8 cellular contexts compared by ENCODE assay signal in the genomic region with DNA sequence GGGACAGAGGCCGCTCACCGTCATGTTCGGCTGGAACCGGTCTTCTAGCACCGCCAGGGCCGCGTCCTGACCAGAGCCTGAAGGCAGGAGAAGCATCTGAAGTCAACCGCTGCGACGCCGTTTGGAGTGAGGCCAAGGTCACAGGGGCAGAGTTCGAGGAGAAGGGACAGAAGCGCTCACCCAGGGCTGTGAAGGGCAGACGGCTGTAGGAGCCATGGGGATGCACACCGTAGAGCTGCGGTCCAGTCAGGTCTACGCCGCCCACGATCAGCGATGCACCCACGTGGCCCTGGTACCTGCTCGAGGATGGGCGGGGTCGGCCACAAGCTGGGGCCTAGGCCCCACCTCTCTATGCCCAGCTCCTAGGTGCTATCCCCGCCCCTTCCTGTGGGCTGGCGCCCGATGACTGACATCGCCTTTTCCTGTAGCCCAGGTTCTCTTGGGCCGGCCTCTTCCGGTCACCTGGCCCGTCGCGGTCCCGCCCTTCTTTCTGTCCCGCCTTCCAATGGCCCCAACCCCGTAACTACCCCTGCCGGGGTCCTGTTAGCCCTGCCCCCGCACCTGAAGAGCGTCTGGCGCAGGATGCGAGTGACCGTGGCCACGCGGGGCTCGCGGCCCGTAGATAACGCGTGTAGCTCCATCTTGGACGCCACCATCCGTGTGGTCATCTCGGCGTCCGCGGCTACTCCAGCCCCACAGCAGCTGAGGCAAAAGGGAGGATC. TPM values are rescaled to one million over a fixed set of nuclear protein-coding genes. Genes with fewer than 3 reads are reported as not detected.
DNase-seq lines count a peak whose midpoint lies in the region; ATAC-seq and TF ChIP-seq lines count a peak whose summit lies in the region.

No MANE protein-coding gene starts in this region.

- no TSS peak for BruUV-seq in PC-9 (replicated peaks; lab: Mats Ljungman, UMichigan)

- H3K79me2 ChIP-seq in PC-9 (ENCODE audit: low read depth): peaks cover 18% of the 10 kb centered on the region

- H3K9me3 Mint-ChIP-seq in activated T-cell treated with anti-CD3 and anti-CD28 coated beads, Interleukin-2, amount 50 U/mL, for 4 hours: no peaks in the 10 kb centered on the region

- 2 to 4% methylated on average over 53 to 55 of the region's 55 CpGs for WGBS in esophagus, 2 donors

- CTCF ChIA-PET in PC-9 (lab: Charles Lee): interaction anchor here (0.6 to 1.4 kb wide), 3 partner anchors 30 to 414 kb away, joined by 3 read pairs; no protein-coding TSS in a partner anchor

- in situ Hi-C loops in KBM-7 (cut with MboI; ENCODE audit: low pct_unique_long_range_greater_than_20kb, low sequenced_read_pairs): no loop called here

- H3K4me2 ChIP-seq in PC-9: peak overlapping the region; percentile 91

- H3K27me3 ChIP-seq in PC-9 (ENCODE audit: insufficient read depth, low read depth): no peaks in the 10 kb centered on the region
- H3K27me3 ChIP-seq in esophagus (ENCODE audit: control insufficient read depth in 1 of 2, insufficient read depth in 2 of 2, low read length in 2 of 2): no peaks in the 10 kb centered on the region
- no peaks in the 10 kb centered on the region for H3K27me3 ChIP-seq in mucosa of stomach (ENCODE audit: control insufficient read depth, insufficient read depth, low read length)

- DNase-seq in DMS53 treated with DMSO at 0.1 percent for 48 hours (lab: John Stamatoyannopoulos, UW; ENCODE audit: unreplicated experiment): peak; percentile 90
- peak; percentile 96 for DNase-seq in KBM-7
- DNase-seq in PC-9: peak; percentile 93 to 94
- DNase-seq in activated T-cell treated with anti-CD3 and anti-CD28 coated beads, Interleukin-2, amount 50 U/mL, for 4 hours: peak; percentile 93
- peak; percentile 96 for DNase-seq in stimulated activated CD8-positive, alpha-beta memory T cell treated with anti-CD3 and anti-CD28 coated beads, Interleukin-4, amount 100 ng/mL, for 48 hours

- peaks cover 12% of the 10 kb centered on the region; the same call in 1 of the 2 replicates for H3F3A ChIP-seq in PC-9 (ENCODE audit: insufficient read depth, low read depth)

- H3K9me3 ChIP-seq in PC-9 (ENCODE audit: insufficient read depth, low read depth) (no peaks in the 10 kb centered on the region), esophagus (ENCODE audit: control insufficient read depth in 2 of 2, insufficient read depth in 1 of 2, low read depth in 1 of 2, low read length in 1 of 2) (no peaks in the 10 kb centered on the region), mucosa of stomach (ENCODE audit: control insufficient read depth, low read length) (no peaks in the 10 kb centered on the region)

- peak overlapping the region; percentile 90 for H2AFZ ChIP-seq in PC-9

- H3K4me1 ChIP-seq in PC-9 (replicated peaks; ENCODE audit: insufficient read depth) (peaks cover 6% of the 10 kb centered on the region; the same call in 1 of the 2 replicates), esophagus (ENCODE audit: control insufficient read depth in 2 of 2, insufficient read depth in 2 of 2, low read length in 1 of 2) (peaks cover 3 to 18% of the 10 kb centered on the region in 2 donors), mucosa of stomach (ENCODE audit: control insufficient read depth, insufficient read depth, low read length) (peaks cover 30% of the 10 kb centered on the region)

- POLR2A ChIA-PET in PC-9 (lab: Charles Lee; ENCODE audit: unreplicated experiment): interaction anchor here (0.5 to 0.7 kb wide), 4 partner anchors 38 to 689 kb away, joined by 3 to 5 read pairs (median 3); no protein-coding TSS in a partner anchor

- intact Hi-C loops in PC-9 (cut with micrococcal nuclease; ENCODE audit: unreplicated experiment): loop anchor here (5.0 kb wide), 1 partner anchor 297 kb away; no protein-coding TSS in a partner anchor

- H3K4me3 ChIP-seq in PC-9: peak overlapping the region; percentile 88
- peak overlapping the region; percentile 70 to 95 for H3K4me3 ChIP-seq in esophagus (ENCODE audit: low read depth in 1 of 2, low read length in 2 of 2)
- H3K4me3 ChIP-seq in mucosa of stomach (ENCODE audit: low read length): peak overlapping the region; percentile 91

- ATAC-seq in GM21723 (IDR thresholded peaks at IDR 0.05; ENCODE audit: unreplicated experiment): peak; percentile 87
- peak; percentile 91 to 92 for ATAC-seq in activated T-cell treated with anti-CD3 and anti-CD28 coated beads, Interleukin-2, amount 50 U/mL, for 4 hours

- peak overlapping the region; percentile 99 for H3K4me3 Mint-ChIP-seq in activated T-cell treated with anti-CD3 and anti-CD28 coated beads, Interleukin-2, amount 50 U/mL, for 4 hours

- peaks cover 17% of the 10 kb centered on the region for H3K36me3 Mint-ChIP-seq in activated T-cell treated with anti-CD3 and anti-CD28 coated beads, Interleukin-2, amount 50 U/mL, for 4 hours (ENCODE audit: insufficient read depth)

- H3K4me1 Mint-ChIP-seq in activated T-cell treated with anti-CD3 and anti-CD28 coated beads, Interleukin-2, amount 50 U/mL, for 4 hours (ENCODE audit: low read depth): peaks cover 32% of the 10 kb centered on the region

- no peaks in the 10 kb centered on the region for H4K20me1 ChIP-seq in PC-9 (ENCODE audit: insufficient read depth)

- TF ChIP-seq CTCF in PC-9 (conservative IDR thresholded peaks at IDR 0.05): no peak

- H3K9me2 ChIP-seq in PC-9 (ENCODE audit: insufficient read depth): no peaks in the 10 kb centered on the region

- H3K36me3 ChIP-seq in PC-9 (ENCODE audit: low read depth) (no peaks in the 10 kb centered on the region), esophagus (ENCODE audit: control insufficient read depth in 2 of 2, insufficient read depth in 2 of 2, low read length in 1 of 2) (peaks cover 0 to 19% of the 10 kb centered on the region in 2 donors), mucosa of stomach (ENCODE audit: control insufficient read depth, insufficient read depth, low read length) (no peaks in the 10 kb centered on the region)

- no peaks in the 10 kb centered on the region for H3K27me3 Mint-ChIP-seq in activated T-cell treated with anti-CD3 and anti-CD28 coated beads, Interleukin-2, amount 50 U/mL, for 4 hours (ENCODE audit: low read depth)

- peak overlapping the region; percentile 65 for H3K27ac ChIP-seq in PC-9
- peak overlapping the region; percentile 94 to 97 for H3K27ac ChIP-seq in esophagus (ENCODE audit: low read depth in 2 of 2, low read length in 1 of 2)

- peak overlapping the region; percentile 93 for H3K9ac ChIP-seq in mucosa of stomach (ENCODE audit: low read length)

RNA-seq across cellular contexts. Expression of gene PSMB10, which starts 1.1 kb away (rescaled TPM):
- 39.5 and 56.2 TPM in 2 replicates for total RNA-seq in PC-9 (2021)
- total RNA-seq in activated T-cell treated with anti-CD3 and anti-CD28 coated beads, Interleukin-2, amount 50 U/mL, for 4 hours: 100 to 1,000 TPM; 223 to 262 (median 249) TPM
- 10 to 100 TPM; 39.5 to 54.8 TPM for polyA plus RNA-seq in esophagus

RNA-seq across cellular contexts. Expression of gene CTRL, which starts 3.9 kb away (rescaled TPM):
- 1.3 and 1.7 TPM in 2 replicates for total RNA-seq in PC-9 (2021)
- total RNA-seq in activated T-cell treated with anti-CD3 and anti-CD28 coated beads, Interleukin-2, amount 50 U/mL, for 4 hours: 10 to 100 TPM in 1 of 3 donors, 1 to 10 TPM in 2; 7.8 to 10.4 (median 8.8) TPM
- polyA plus RNA-seq in esophagus: under 1 TPM; 0.41 to 0.77 TPM

RNA-seq across cellular contexts. Expression of gene LCAT, which starts 8.4 kb away (rescaled TPM):
- 10.0 and 11.9 TPM in 2 replicates for total RNA-seq in PC-9 (2021)
- 1 to 10 TPM; 8.0 to 9.1 (median 8.1) TPM for total RNA-seq in activated T-cell treated with anti-CD3 and anti-CD28 coated beads, Interleukin-2, amount 50 U/mL, for 4 hours
- 10 to 100 TPM in 1 of 2 donors, 1 to 10 TPM in 1; 6.2 to 22.9 TPM for polyA plus RNA-seq in esophagus

RNA-seq across cellular contexts. Expression of gene SLC12A4, which starts 32.9 kb away (rescaled TPM):
- 24.2 and 27.0 TPM in 2 replicates for total RNA-seq in PC-9 (2021)
- 10 to 100 TPM; 18.5 to 20.5 (median 19.6) TPM for total RNA-seq in activated T-cell treated with anti-CD3 and anti-CD28 coated beads, Interleukin-2, amount 50 U/mL, for 4 hours
- polyA plus RNA-seq in esophagus: 10 to 100 TPM in 1 of 2 donors, 1 to 10 TPM in 1; 9.1 to 17.4 TPM

RNA-seq across cellular contexts. Expression of gene PSKH1, which starts 42.5 kb away (rescaled TPM):
- 25.8 and 28.4 TPM in 2 replicates for total RNA-seq in PC-9 (2021)
- total RNA-seq in activated T-cell treated with anti-CD3 and anti-CD28 coated beads, Interleukin-2, amount 50 U/mL, for 4 hours: 10 to 100 TPM; 10.4 to 14.6 (median 10.9) TPM
- polyA plus RNA-seq in esophagus: 10 to 100 TPM; 12.5 to 13.7 TPM

Comparison
In these comparisons a context has a peak if more than half of its experiments do, and no peak if none do; other contexts are left out.
1. Peak in every context shown above with its lines: DNase-seq, ATAC-seq, H3K4me3 ChIP-seq and H3K27ac ChIP-seq.